7 cellular contexts compared by ENCODE assay signal in genomic region chr12:69007166-69007857, GRCh38.
DNase-seq lines count a peak whose midpoint lies in the region; ATAC-seq and TF ChIP-seq lines count a peak whose summit lies in the region.

No MANE protein-coding gene starts in this region.

- no peaks in the 10 kb centered on the region for H3K9me3 ChIP-seq in colonic mucosa
- H3K9me3 ChIP-seq in muscle layer of duodenum (ENCODE audit: control insufficient read depth in 1 of 2, low read length in 2 of 2), result no peaks in the 10 kb centered on the region

- no peak for TF ChIP-seq CTCF in HL-60 (IDR thresholded peaks at IDR 0.05; ENCODE audit: insufficient read depth, low read length)
- no peak for TF ChIP-seq CTCF in colonic mucosa (IDR thresholded peaks at IDR 0.05)

- ATAC-seq in GM19452 (IDR thresholded peaks at IDR 0.05; ENCODE audit: unreplicated experiment) (no peak), GM21423 (IDR thresholded peaks at IDR 0.05; ENCODE audit: unreplicated experiment) (no peak)

- H3K4me1 ChIP-seq in colonic mucosa, result peaks cover 30% of the 10 kb centered on the region
- peaks cover 0 to 23% of the 10 kb centered on the region in 2 donors for H3K4me1 ChIP-seq in muscle layer of duodenum (ENCODE audit: control insufficient read depth in 1 of 2, insufficient read depth in 2 of 2, low read length in 2 of 2)

- H3K36me3 ChIP-seq in colonic mucosa (no peaks in the 10 kb centered on the region), muscle layer of duodenum (ENCODE audit: control insufficient read depth in 1 of 2, insufficient read depth in 2 of 2, low read length in 2 of 2) (no peaks in the 10 kb centered on the region)

- H3K4me3 ChIP-seq in HL-60 (replicated peaks; ENCODE audit: insufficient read depth, low read length) (peak overlapping the region; percentile 16), colonic mucosa (no peak overlapping the region), muscle layer of duodenum (ENCODE audit: low read depth in 1 of 2, low read length in 2 of 2) (peak overlapping the region; percentile 9 to 31)

- H3K27me3 ChIP-seq in HL-60 (ENCODE audit: insufficient read depth, poor library complexity, severe bottlenecking), result no peaks in the 10 kb centered on the region
- no peaks in the 10 kb centered on the region for H3K27me3 ChIP-seq in colonic mucosa
- no peaks in the 10 kb centered on the region for H3K27me3 ChIP-seq in muscle layer of duodenum (ENCODE audit: low read depth, low read length)

- intact Hi-C loops in colonic mucosa (cut with DNase I), result loop anchor here (5.0 kb wide), 1 partner anchor 60 kb away; no protein-coding TSS in a partner anchor

- DNase-seq in HL-60 (ENCODE audit: low read depth in 1 of 2, low spot score in 1 of 2), result peak in 1 of 2 experiments; percentile 35
- peak; percentile 56 for DNase-seq in NCI-H345 (lab: John Stamatoyannopoulos, UW)
- DNase-seq in colonic mucosa, result peak; percentile 62
- DNase-seq in germinal center (ENCODE audit: low spot score), result no peak

- peak overlapping the region; percentile 42 for H3K27ac ChIP-seq in HL-60 (replicated peaks)
- peak overlapping the region; percentile 48 for H3K27ac ChIP-seq in colonic mucosa
- peak overlapping the region; percentile 58 for H3K27ac ChIP-seq in muscle layer of duodenum (ENCODE audit: low read length)

- H3K9ac ChIP-seq in colonic mucosa (ENCODE audit: low read depth in 2 of 2, low read length in 2 of 2), result peak overlapping the region in 1 of 2 donors; percentile 48
